In genomic region chr2:87542599-87543174, GRCh38 we compare ENCODE assay signal across 7 cellular contexts.
DNase-seq lines count a peak whose midpoint lies in the region; ATAC-seq and TF ChIP-seq lines count a peak whose summit lies in the region.
"Not testable (repeated sequence)": the region's sequence is repeated elsewhere in the genome, so short reads cannot be mapped to it uniquely, and the experiment has no call there.

No MANE protein-coding gene starts in this region.

- not testable (repeated sequence) for H3K9me3 ChIP-seq in GM23248 (ENCODE audit: low read depth); SJCRH30 (replicated peaks)

- H3K4me2 ChIP-seq in GM23248 (ENCODE audit: unreplicated experiment), result not testable (repeated sequence)

- H3K36me3 Mint-ChIP-seq in activated naive CD8-positive, alpha-beta T cell treated with anti-CD3 and anti-CD28 coated beads, Interleukin-2, amount 50 U/mL, for 24 hours (ENCODE audit: low read depth); mesothelial cell of epicardium: not testable (repeated sequence)

- H3K27me3 Mint-ChIP-seq in activated naive CD8-positive, alpha-beta T cell treated with anti-CD3 and anti-CD28 coated beads, Interleukin-2, amount 50 U/mL, for 24 hours; mesothelial cell of epicardium (ENCODE audit: low read depth): not testable (repeated sequence)

- not testable (repeated sequence) for H3K79me2 ChIP-seq in GM23248 (ENCODE audit: insufficient read depth)

- 34 to 42% methylated on average over 6 of the region's 8 CpGs for WGBS in GM23248 (ENCODE audit: low coverage in 1 of 2, low lambda C conversion rate in 2 of 2, missing lambda C conversion rate in 2 of 2), 2 experiments

- H3K27ac Mint-ChIP-seq in activated naive CD8-positive, alpha-beta T cell treated with anti-CD3 and anti-CD28 coated beads, Interleukin-2, amount 50 U/mL, for 24 hours, result peak overlapping the region; percentile 91
- H3K27ac Mint-ChIP-seq in mesothelial cell of epicardium, result peak overlapping the region; percentile 72

- not testable (repeated sequence) for H3K4me3 ChIP-seq in GM23248; SJCRH30; fibroblast of villous mesenchyme (ENCODE audit: low read depth, low read length)

- H3K4me3 Mint-ChIP-seq in activated naive CD8-positive, alpha-beta T cell treated with anti-CD3 and anti-CD28 coated beads, Interleukin-2, amount 50 U/mL, for 24 hours, result peak overlapping the region; percentile 59
- H3K4me3 Mint-ChIP-seq in mesothelial cell of epicardium, result not testable (repeated sequence)

- not testable (repeated sequence) for H4K20me1 ChIP-seq in GM23248 (ENCODE audit: insufficient read depth)

- H3K4me1 Mint-ChIP-seq in activated naive CD8-positive, alpha-beta T cell treated with anti-CD3 and anti-CD28 coated beads, Interleukin-2, amount 50 U/mL, for 24 hours, result peaks cover 15% of the 10 kb centered on the region
- not testable (repeated sequence) for H3K4me1 Mint-ChIP-seq in mesothelial cell of epicardium

- H3F3A ChIP-seq in GM23248 (ENCODE audit: insufficient read depth), result not testable (repeated sequence)

- H3K27me3 ChIP-seq in GM23248 (replicated peaks; ENCODE audit: insufficient read depth); SJCRH30: not testable (repeated sequence)

- not testable (repeated sequence) for H3K9ac ChIP-seq in GM23248

- H2AFZ ChIP-seq in GM23248, result not testable (repeated sequence)

- not testable (repeated sequence) for TF ChIP-seq CTCF in fibroblast of villous mesenchyme (IDR thresholded peaks at IDR 0.05; ENCODE audit: insufficient read depth, low read depth, low read length); mesothelial cell of epicardium (IDR thresholded peaks at IDR 0.05; ENCODE audit: unreplicated experiment)

- not testable (repeated sequence) for H3K9me3 Mint-ChIP-seq in activated naive CD8-positive, alpha-beta T cell treated with anti-CD3 and anti-CD28 coated beads, Interleukin-2, amount 50 U/mL, for 24 hours; mesothelial cell of epicardium

- in situ Hi-C loops in GM23248 (cut with MboI), result not testable (repeated sequence)

- DNase-seq in GM23248 (peak; percentile 20), SJCRH30 (peak; percentile 80 to 82), fibroblast of villous mesenchyme (ENCODE audit: low read depth) (peak; percentile 76)
- peak; percentile 61 for DNase-seq in activated CD8-positive, alpha-beta memory T cell treated with anti-CD3 and anti-CD28 coated beads, Interleukin-2, amount 50 U/mL, for 48 hours
- peak; percentile 67 for DNase-seq in activated naive CD8-positive, alpha-beta T cell treated with anti-CD3 and anti-CD28 coated beads, Interleukin-2, amount 50 U/mL, for 24 hours
- DNase-seq in mesothelial cell of epicardium (ENCODE audit: low spot score in 2 of 2, unreplicated experiment in 2 of 2), result not testable (repeated sequence)
- DNase-seq in stimulated activated CD4-positive, alpha-beta T cell treated with anti-CD3 and anti-CD28 coated beads, Interleukin-1b, Interleukin-23, amount 100 ng/mL, for 48 hours, result peak; percentile 55

- not testable (repeated sequence) for H3K4me1 ChIP-seq in GM23248 (ENCODE audit: insufficient read depth); SJCRH30

- H3K9me2 ChIP-seq in GM23248 (ENCODE audit: insufficient read depth), result not testable (repeated sequence)

- H3K36me3 ChIP-seq in GM23248 (ENCODE audit: low read depth); SJCRH30: not testable (repeated sequence)

- not testable (repeated sequence) for H3K27ac ChIP-seq in GM23248, SJCRH30

- peak; percentile 77 for ATAC-seq in activated naive CD8-positive, alpha-beta T cell treated with anti-CD3 and anti-CD28 coated beads, Interleukin-2, amount 50 U/mL, for 24 hours
